ENCODE assay signal across 8 cellular contexts in the genomic region with DNA sequence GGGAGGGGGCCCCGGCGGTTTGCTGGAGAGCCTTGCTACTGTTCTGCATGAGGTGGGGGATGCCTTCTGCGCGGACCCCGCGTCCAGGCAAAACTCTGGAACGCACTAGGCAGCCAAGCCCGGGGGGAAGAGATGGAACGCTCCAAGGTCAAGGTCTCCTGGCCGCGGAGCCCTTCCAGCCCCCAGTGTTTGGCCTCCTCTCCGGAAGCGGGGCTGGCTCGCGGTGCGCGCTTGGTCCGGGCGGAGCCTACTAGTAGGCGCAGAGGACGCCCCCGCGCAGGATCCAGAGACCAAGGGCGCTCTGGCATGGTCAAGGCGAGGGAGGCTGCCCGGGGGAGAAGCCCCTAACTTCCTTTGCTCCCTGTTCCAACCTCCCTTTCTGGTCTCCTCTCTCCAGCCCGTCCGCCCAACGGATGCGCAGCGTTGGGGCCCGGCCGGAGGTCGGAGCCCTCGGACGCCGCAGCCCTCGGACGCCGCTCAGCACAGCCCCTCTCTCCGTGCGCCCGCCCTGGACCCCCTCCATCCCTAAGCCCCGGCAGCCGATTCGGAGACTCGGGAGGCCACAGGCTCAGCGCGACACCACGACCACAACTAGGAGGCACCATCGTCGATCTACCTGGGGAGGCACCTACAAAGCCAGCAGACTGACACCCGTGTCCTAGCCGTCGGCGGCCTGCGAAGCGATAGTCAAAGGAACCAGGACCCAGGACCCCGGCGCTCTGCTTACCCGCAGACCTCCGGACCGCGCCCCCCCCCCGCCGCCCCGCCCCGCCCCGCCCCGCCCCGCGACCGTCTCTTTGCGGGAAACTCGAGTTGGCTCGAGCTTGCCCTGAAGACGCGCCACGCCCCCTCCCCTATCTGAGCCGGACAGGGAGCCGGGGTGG. TPM values are rescaled to one million over a fixed set of nuclear protein-coding genes. Genes with fewer than 3 reads are reported as not detected.
A peak's percentile ranks its signal among the peaks of the same experiment; 100 is the strongest.
DNase-seq lines count a peak whose midpoint lies in the region; ATAC-seq, FAIRE-seq and TF ChIP-seq lines count a peak whose summit lies in the region.

No MANE protein-coding gene starts in this region.

- H3K27me3 Mint-ChIP-seq in activated CD4-positive, alpha-beta T cell treated with anti-CD3 and anti-CD28 coated beads, Interleukin-2, amount 10 ng/mL, durations not matched to agents 7 days and 5 days: peaks cover 71% of the 10 kb centered on the region
- peaks cover 49% of the 10 kb centered on the region for H3K27me3 Mint-ChIP-seq in astrocyte (ENCODE audit: low read depth, unreplicated experiment)

- H3K27ac ChIP-seq in astrocyte (ENCODE audit: low read depth, low read length) (no peak overlapping the region), keratinocyte (ENCODE audit: control insufficient read depth, insufficient read depth, low read length) (no peak overlapping the region), suprapubic skin (no peak overlapping the region)

- H3K4me3 ChIP-seq in astrocyte (ENCODE audit: insufficient read depth, low read depth, low read length): peak overlapping the region; percentile 63
- H3K4me3 ChIP-seq in keratinocyte (ENCODE audit: control insufficient read depth in 2 of 3, extremely low read depth in 1 of 3, insufficient read depth in 2 of 3, low read depth in 1 of 3, low read length in 3 of 3): peak overlapping the region; percentile 36 to 58 (median 42)
- peak overlapping the region; percentile 54 for H3K4me3 ChIP-seq in suprapubic skin

- peak overlapping the region; percentile 88 for H2AFZ ChIP-seq in astrocyte (ENCODE audit: low read depth, low read length)
- no peak overlapping the region for H2AFZ ChIP-seq in keratinocyte (ENCODE audit: control insufficient read depth, low read length)

- peaks cover 24% of the 10 kb centered on the region for H3K4me1 Mint-ChIP-seq in activated CD4-positive, alpha-beta T cell treated with anti-CD3 and anti-CD28 coated beads, Interleukin-2, amount 10 ng/mL, durations not matched to agents 7 days and 5 days
- H3K4me1 Mint-ChIP-seq in astrocyte (ENCODE audit: low read depth, unreplicated experiment): peaks cover 3% of the 10 kb centered on the region

- POLR2A ChIA-PET in activated CD4-positive, alpha-beta T cell treated with anti-CD3 and anti-CD28 coated beads, Interleukin-2, amount 10 ng/mL, durations not matched to agents 7 days and 5 days (lab: Charles Lee): no interaction called here

- no peaks in the 10 kb centered on the region for H3K9me3 Mint-ChIP-seq in activated CD4-positive, alpha-beta T cell treated with anti-CD3 and anti-CD28 coated beads, Interleukin-2, amount 10 ng/mL, durations not matched to agents 7 days and 5 days
- no peaks in the 10 kb centered on the region for H3K9me3 Mint-ChIP-seq in astrocyte (ENCODE audit: unreplicated experiment)

- FAIRE-seq in astrocyte (lab: Jason Lieb, UNC): no peak
- FAIRE-seq in keratinocyte (lab: Jason Lieb, UNC): no peak

- H3K27me3 ChIP-seq in astrocyte (ENCODE audit: insufficient read depth, low read length) (peaks cover 41% of the 10 kb centered on the region), keratinocyte (ENCODE audit: control insufficient read depth, extremely low read depth, insufficient read depth, low read length) (peaks cover 55% of the 10 kb centered on the region), suprapubic skin (peaks cover 59% of the 10 kb centered on the region)

- dilution Hi-C loops in keratinocyte (cut with MboI; ENCODE audit: extremely low pct_ligation_motif_present, low sequenced_read_pairs): no loop called here

- H4K20me1 ChIP-seq in astrocyte (ENCODE audit: insufficient read depth, low read length) (no peaks in the 10 kb centered on the region), keratinocyte (ENCODE audit: control insufficient read depth, extremely low read depth, insufficient read depth, low read length) (no peaks in the 10 kb centered on the region)

- no peak for DNase-seq in activated CD4-positive, alpha-beta T cell treated with anti-CD3 and anti-CD28 coated beads, Interleukin-2, amount 10 ng/mL, durations not matched to agents 7 days and 5 days
- no peak for DNase-seq in activated CD4-positive, alpha-beta T cell treated with anti-CD3 and anti-CD28 coated beads, Interleukin-2, amount 50 U/mL, for 1 hour
- peak; percentile 8 for DNase-seq in HT1080 (ENCODE audit: low read depth)
- no peak for DNase-seq in astrocyte (ENCODE audit: low read depth)
- no peak for DNase-seq in keratinocyte (ENCODE audit: low read depth, low spot score)
- no peak for DNase-seq in suprapubic skin (ENCODE audit: low spot score in 2 of 2)
- DNase-seq in A172 (ENCODE audit: low spot score): no peak

- H3K36me3 Mint-ChIP-seq in activated CD4-positive, alpha-beta T cell treated with anti-CD3 and anti-CD28 coated beads, Interleukin-2, amount 10 ng/mL, durations not matched to agents 7 days and 5 days (ENCODE audit: low read depth): no peaks in the 10 kb centered on the region
- no peaks in the 10 kb centered on the region for H3K36me3 Mint-ChIP-seq in astrocyte (ENCODE audit: low read depth, unreplicated experiment)

- ATAC-seq in GM21526 (IDR thresholded peaks at IDR 0.05; ENCODE audit: low FRiP score, unreplicated experiment): no peak

- H3K4me1 ChIP-seq in astrocyte (ENCODE audit: insufficient read depth, low read length): peaks cover 20% of the 10 kb centered on the region
- H3K4me1 ChIP-seq in keratinocyte (ENCODE audit: control insufficient read depth, extremely low read depth, insufficient read depth, low read length): peaks cover 7% of the 10 kb centered on the region
- peaks cover 27% of the 10 kb centered on the region for H3K4me1 ChIP-seq in suprapubic skin

- H3K9me3 ChIP-seq in astrocyte (ENCODE audit: insufficient read depth, low read depth, low read length) (no peaks in the 10 kb centered on the region), keratinocyte (ENCODE audit: control insufficient read depth, low read depth, low read length) (no peaks in the 10 kb centered on the region), suprapubic skin (no peaks in the 10 kb centered on the region)

- CTCF ChIA-PET in activated CD4-positive, alpha-beta T cell treated with anti-CD3 and anti-CD28 coated beads, Interleukin-2, amount 10 ng/mL, durations not matched to agents 7 days and 5 days (lab: Charles Lee): no interaction called here

- H3K79me2 ChIP-seq in astrocyte (ENCODE audit: insufficient read depth, low read length) (no peaks in the 10 kb centered on the region), keratinocyte (ENCODE audit: control insufficient read depth, insufficient read depth, low read length) (no peaks in the 10 kb centered on the region)

- no peak overlapping the region for H3K27ac Mint-ChIP-seq in activated CD4-positive, alpha-beta T cell treated with anti-CD3 and anti-CD28 coated beads, Interleukin-2, amount 10 ng/mL, durations not matched to agents 7 days and 5 days
- peak overlapping the region; percentile 26 for H3K27ac Mint-ChIP-seq in astrocyte (ENCODE audit: unreplicated experiment)

- no peaks in the 10 kb centered on the region for H3K9me1 ChIP-seq in keratinocyte (ENCODE audit: control insufficient read depth, extremely low read depth, insufficient read depth, low read length)

- H3K36me3 ChIP-seq in astrocyte (ENCODE audit: insufficient read depth, low read length): no peaks in the 10 kb centered on the region
- H3K36me3 ChIP-seq in keratinocyte (ENCODE audit: control insufficient read depth in 2 of 2, extremely low read depth in 1 of 2, insufficient read depth in 2 of 2, low read length in 2 of 2): no peaks in the 10 kb centered on the region
- H3K36me3 ChIP-seq in suprapubic skin: no peaks in the 10 kb centered on the region

- no peak for TF ChIP-seq EP300 in suprapubic skin (IDR thresholded peaks at IDR 0.05)

- no peak for TF ChIP-seq CTCF in astrocyte (IDR thresholded peaks at IDR 0.05; ENCODE audit: insufficient read depth, low read depth, low read length)
- TF ChIP-seq CTCF in keratinocyte (optimal IDR thresholded peaks at IDR 0.05 in 1 of 3, IDR thresholded peaks at IDR 0.05 in 1 of 3, conservative IDR thresholded peaks at IDR 0.05 in 1 of 3; ENCODE audit: extremely low read depth in 1 of 3, insufficient read depth in 2 of 3, low read length in 3 of 3): no peak
- no peak for TF ChIP-seq CTCF in suprapubic skin (IDR thresholded peaks at IDR 0.05)

- H3K4me3 Mint-ChIP-seq in activated CD4-positive, alpha-beta T cell treated with anti-CD3 and anti-CD28 coated beads, Interleukin-2, amount 10 ng/mL, durations not matched to agents 7 days and 5 days: peak overlapping the region; percentile 65
- peak overlapping the region; percentile 70 for H3K4me3 Mint-ChIP-seq in astrocyte (ENCODE audit: unreplicated experiment)

- 1% methylated on average over 19 of the region's 81 CpGs for WGBS in suprapubic skin

- no peak for TF ChIP-seq POLR2A in suprapubic skin (IDR thresholded peaks at IDR 0.05)

- peak overlapping the region; percentile 95 for H3K4me2 ChIP-seq in astrocyte (ENCODE audit: low read length)
- peak overlapping the region; percentile 70 for H3K4me2 ChIP-seq in keratinocyte (ENCODE audit: control insufficient read depth, extremely low read depth, insufficient read depth, low read depth, low read length)

- H3K9ac ChIP-seq in astrocyte (ENCODE audit: low read length) (no peak overlapping the region), keratinocyte (ENCODE audit: control insufficient read depth, extremely low read depth, insufficient read depth, low read length) (no peak overlapping the region)

RNA-seq across cellular contexts. Expression of gene KCNK13, which starts 0.6 kb away (rescaled TPM):
- not detected for total RNA-seq in activated CD4-positive, alpha-beta T cell treated with anti-CD3 and anti-CD28 coated beads, Interleukin-2, amount 10 ng/mL, durations not matched to agents 7 days and 5 days
- total RNA-seq in HT1080 (2014; rRNA removed; shearing (Covaris generic)): 0.13 and 0.45 TPM in 2 replicates
- not detected in 2 replicates for polyA plus RNA-seq in HT1080 (2015; cell fraction: cytosol; rRNA removed)
- polyA plus RNA-seq in HT1080 (2015; cell fraction: nucleus; rRNA removed): not detected in 2 replicates
- 0.09 TPM in 1 of 2 replicates, not detected in the other for total RNA-seq in astrocyte
- 0.03 TPM in 2 of 3 replicates, not detected in the other for polyA plus RNA-seq in keratinocyte
- polyA plus RNA-seq in keratinocyte (2011; ENCODE audit: low read depth): not detected
- polyA plus RNA-seq in keratinocyte (2011; cell fraction: cytosol; rRNA removed): not detected in 2 replicates
- polyA plus RNA-seq in keratinocyte (2011; cell fraction: nucleus; rRNA removed): 0.07 TPM in 1 of 2 replicates, not detected in the other
- 0.11 TPM in 1 of 2 replicates, not detected in the other for polyA plus RNA-seq in keratinocyte (2012; ENCODE audit: low replicate concordance)
- not detected in 3 replicates for polyA minus RNA-seq in keratinocyte
- not detected for polyA minus RNA-seq in keratinocyte (2011; cell fraction: cytosol; rRNA and poly(A)+ RNA removed)
- not detected in 2 replicates for polyA minus RNA-seq in keratinocyte (2011; cell fraction: nucleus; rRNA and poly(A)+ RNA removed)
- total RNA-seq in suprapubic skin: under 1 TPM in 1 of 4 donors, not detected in 3; 0.48 TPM
- not detected in 2 replicates for total RNA-seq in A172 (2014; rRNA removed; shearing (Covaris generic))
